In genomic region chr14:84927096-84927910, GRCh38 we compare ENCODE assay signal across 18 cellular contexts.
DNase-seq lines count a peak whose midpoint lies in the region; ATAC-seq, FAIRE-seq and TF ChIP-seq lines count a peak whose summit lies in the region.
"Had no signal": no experiment of that assay in that cellular context is flagged by ENCODE, and none has a peak within 500 bp of the region (broad histone marks: within the 10 kb centered on the region; RNA-seq: fewer than 3 reads in every experiment).

No MANE protein-coding gene starts in this region.

- no peak for TF ChIP-seq CTCF in D721Med (IDR thresholded peaks at IDR 0.05; ENCODE audit: insufficient read depth, missing control alignments)

- POLR2A ChIA-PET in activated CD8-positive, alpha-beta T cell treated with anti-CD3 and anti-CD28 coated beads, Interleukin-2, amount 10 ng/mL, durations not matched to agents 7 days and 5 days (lab: Charles Lee), result no interaction called here

- FAIRE-seq in D721Med (lab: Jason Lieb, UNC), result peak; percentile 44

- no peaks in the 10 kb centered on the region for H3K4me1 Mint-ChIP-seq in activated CD8-positive, alpha-beta T cell treated with anti-CD3 and anti-CD28 coated beads, Interleukin-2, amount 10 ng/mL, durations not matched to agents 7 days and 5 days (ENCODE audit: low read depth)
- H3K4me1 Mint-ChIP-seq: activated CD4-positive, alpha-beta T cell treated with anti-CD3 and anti-CD28 coated beads for 36 hours had no signal

- ATAC-seq in activated CD8-positive, alpha-beta T cell treated with anti-CD3 and anti-CD28 coated beads, Interleukin-2, amount 10 ng/mL, durations not matched to agents 7 days and 5 days, result no peak
- ATAC-seq in HG02840 (IDR thresholded peaks at IDR 0.05; ENCODE audit: low FRiP score, unreplicated experiment), result no peak
- ATAC-seq: activated CD4-positive, alpha-beta T cell treated with anti-CD3 and anti-CD28 coated beads for 36 hours; PC-3; right cardiac atrium; SK-N-SH treated with all-trans-retinoic acid at 6 μM for 48 hours had no signal

- CTCF ChIA-PET in activated CD8-positive, alpha-beta T cell treated with anti-CD3 and anti-CD28 coated beads, Interleukin-2, amount 10 ng/mL, durations not matched to agents 7 days and 5 days (lab: Charles Lee), result no interaction called here

- H3K4me3 Mint-ChIP-seq in activated CD8-positive, alpha-beta T cell treated with anti-CD3 and anti-CD28 coated beads, Interleukin-2, amount 10 ng/mL, durations not matched to agents 7 days and 5 days, result no peak overlapping the region
- H3K4me3 Mint-ChIP-seq: activated CD4-positive, alpha-beta T cell treated with anti-CD3 and anti-CD28 coated beads for 36 hours had no signal

- H3K27me3 Mint-ChIP-seq in activated CD8-positive, alpha-beta T cell treated with anti-CD3 and anti-CD28 coated beads, Interleukin-2, amount 10 ng/mL, durations not matched to agents 7 days and 5 days (ENCODE audit: low read depth), result no peaks in the 10 kb centered on the region
- H3K27me3 Mint-ChIP-seq: activated CD4-positive, alpha-beta T cell treated with anti-CD3 and anti-CD28 coated beads for 36 hours had no signal

- H3K9me3 Mint-ChIP-seq in activated CD8-positive, alpha-beta T cell treated with anti-CD3 and anti-CD28 coated beads, Interleukin-2, amount 10 ng/mL, durations not matched to agents 7 days and 5 days (ENCODE audit: insufficient read depth), result peaks cover 4% of the 10 kb centered on the region

- DNase-seq in D721Med (ENCODE audit: insufficient read length, low spot score) (no peak), LHCN-M2 (ENCODE audit: low read depth) (peak; percentile 0), NCI-H524 treated with DMSO at 0.1 percent for 48 hours (lab: John Stamatoyannopoulos, UW) (peak; percentile 87), inferior parietal cortex (ENCODE audit: extremely low spot score) (peak; percentile 29), epidermal melanocyte (ENCODE audit: insufficient read length, low spot score) (no peak)
- no peak for DNase-seq in stimulated activated CD4-positive, alpha-beta T cell treated with anti-CD3 and anti-CD28 coated beads, Interleukin-1b, Interleukin-23, amount 100 ng/mL, for 48 hours
- DNase-seq in activated CD8-positive, alpha-beta T cell treated with anti-CD3 and anti-CD28 coated beads, Interleukin-2, amount 10 ng/mL, durations not matched to agents 7 days and 5 days, result no peak
- DNase-seq: activated CD4-positive, alpha-beta T cell treated with anti-CD3 and anti-CD28 coated beads for 36 hours; activated naive CD4-positive, alpha-beta T cell treated with Interleukin-2 at 50 U/mL for 16 hours; COR-L47; dermis blood vessel endothelial cell; H7; kidney; PC-3; right cardiac atrium; substantia nigra had no signal

- H3K36me3 Mint-ChIP-seq in activated CD8-positive, alpha-beta T cell treated with anti-CD3 and anti-CD28 coated beads, Interleukin-2, amount 10 ng/mL, durations not matched to agents 7 days and 5 days (ENCODE audit: low read depth), result no peaks in the 10 kb centered on the region

- no peak overlapping the region for H3K27ac Mint-ChIP-seq in activated CD8-positive, alpha-beta T cell treated with anti-CD3 and anti-CD28 coated beads, Interleukin-2, amount 10 ng/mL, durations not matched to agents 7 days and 5 days
- H3K27ac Mint-ChIP-seq: activated CD4-positive, alpha-beta T cell treated with anti-CD3 and anti-CD28 coated beads for 36 hours had no signal

Comparison
In these comparisons a context has a peak if more than half of its experiments do, and no peak if none do; other contexts are left out.
1. DNase-seq: peak in LHCN-M2 (single experiment), NCI-H524 treated with DMSO at 0.1 percent for 48 hours (single experiment) and inferior parietal cortex (single experiment); none in D721Med (single experiment), epidermal melanocyte (single experiment), stimulated activated CD4-positive, alpha-beta T cell treated with anti-CD3 and anti-CD28 coated beads, Interleukin-1b, Interleukin-23, amount 100 ng/mL, for 48 hours (single experiment) and activated CD8-positive, alpha-beta T cell treated with anti-CD3 and anti-CD28 coated beads, Interleukin-2, amount 10 ng/mL, durations not matched to agents 7 days and 5 days (single experiment).